8 cellular contexts compared by ENCODE assay signal in genomic region chr13:113187263-113187669, GRCh38. TPM values are rescaled to one million over a fixed set of nuclear protein-coding genes. Genes with fewer than 3 reads are reported as not detected.
A peak's percentile ranks its signal among the peaks of the same experiment; 100 is the strongest.
DNase-seq lines count a peak whose midpoint lies in the region; ATAC-seq and TF ChIP-seq lines count a peak whose summit lies in the region.

No MANE protein-coding gene starts in this region.

- peak overlapping the region; percentile 42 for H3K27ac ChIP-seq in parathyroid adenoma

- peaks cover 4% of the 10 kb centered on the region for H3K9me3 Mint-ChIP-seq in activated CD4-positive, alpha-beta memory T cell treated with anti-CD3 and anti-CD28 coated beads, Interleukin-2, amount 10 ng/mL, durations not matched to agents 7 days and 5 days
- H3K9me3 Mint-ChIP-seq in stimulated activated memory B cell treated with anti-CD40 and anti-IgM and Interleukin-4, amounts not matched to agents 10 μg/mL and 1 μg/mL and 100 μg/mL, for 72 hours: no peaks in the 10 kb centered on the region

- no peak for TF ChIP-seq CTCF in parathyroid adenoma (IDR thresholded peaks at IDR 0.05)

- H3K27me3 ChIP-seq in parathyroid adenoma (ENCODE audit: control insufficient read depth, insufficient read depth, low read length): no peaks in the 10 kb centered on the region

- peak overlapping the region; percentile 68 for H3K4me3 Mint-ChIP-seq in activated CD4-positive, alpha-beta memory T cell treated with anti-CD3 and anti-CD28 coated beads, Interleukin-2, amount 10 ng/mL, durations not matched to agents 7 days and 5 days
- no peak overlapping the region for H3K4me3 Mint-ChIP-seq in stimulated activated memory B cell treated with anti-CD40 and anti-IgM and Interleukin-4, amounts not matched to agents 10 μg/mL and 1 μg/mL and 100 μg/mL, for 72 hours

- H3K9me3 ChIP-seq in parathyroid adenoma (ENCODE audit: control insufficient read depth, low read length): no peaks in the 10 kb centered on the region

- peaks cover 64% of the 10 kb centered on the region for H3K36me3 Mint-ChIP-seq in activated CD4-positive, alpha-beta memory T cell treated with anti-CD3 and anti-CD28 coated beads, Interleukin-2, amount 10 ng/mL, durations not matched to agents 7 days and 5 days (ENCODE audit: low read depth)
- peaks cover 56% of the 10 kb centered on the region for H3K36me3 Mint-ChIP-seq in stimulated activated memory B cell treated with anti-CD40 and anti-IgM and Interleukin-4, amounts not matched to agents 10 μg/mL and 1 μg/mL and 100 μg/mL, for 72 hours

- H3K27me3 Mint-ChIP-seq in activated CD4-positive, alpha-beta memory T cell treated with anti-CD3 and anti-CD28 coated beads, Interleukin-2, amount 10 ng/mL, durations not matched to agents 7 days and 5 days: no peaks in the 10 kb centered on the region
- no peaks in the 10 kb centered on the region for H3K27me3 Mint-ChIP-seq in stimulated activated memory B cell treated with anti-CD40 and anti-IgM and Interleukin-4, amounts not matched to agents 10 μg/mL and 1 μg/mL and 100 μg/mL, for 72 hours

- no peak overlapping the region for H3K9ac ChIP-seq in parathyroid adenoma

- H2AFZ ChIP-seq in parathyroid adenoma: no peak overlapping the region

- ATAC-seq in stimulated activated memory B cell treated with anti-CD40 and anti-IgM and Interleukin-4, amounts not matched to agents 10 μg/mL and 1 μg/mL and 100 μg/mL, for 72 hours: no peak
- ATAC-seq in GM21367 (IDR thresholded peaks at IDR 0.05; ENCODE audit: unreplicated experiment): no peak

- CTCF ChIA-PET in activated CD4-positive, alpha-beta memory T cell treated with anti-CD3 and anti-CD28 coated beads, Interleukin-2, amount 10 ng/mL, durations not matched to agents 7 days and 5 days (lab: Charles Lee): interaction anchor here (1.0 to 1.6 kb wide), 3 partner anchors 10 to 23 kb away, joined by 3 read pairs; partner anchors contain the start of gene CUL4A

- no peak overlapping the region for H3K4me2 ChIP-seq in parathyroid adenoma (ENCODE audit: low read length)

- H3K27ac Mint-ChIP-seq in activated CD4-positive, alpha-beta memory T cell treated with anti-CD3 and anti-CD28 coated beads, Interleukin-2, amount 10 ng/mL, durations not matched to agents 7 days and 5 days: peak overlapping the region; percentile 81
- H3K27ac Mint-ChIP-seq in stimulated activated memory B cell treated with anti-CD40 and anti-IgM and Interleukin-4, amounts not matched to agents 10 μg/mL and 1 μg/mL and 100 μg/mL, for 72 hours: no peak overlapping the region

- DNase-seq in A172 (ENCODE audit: low spot score) (peak; percentile 100), HS-5 (ENCODE audit: low read depth) (peak; percentile 92), fibroblast of peridontal ligament (ENCODE audit: extremely low read depth) (peak; percentile 99), NCI-H345 (lab: John Stamatoyannopoulos, UW) (no peak)
- peak; percentile 70 for DNase-seq in activated CD4-positive, alpha-beta memory T cell treated with anti-CD3 and anti-CD28 coated beads, Interleukin-2, amount 10 ng/mL, durations not matched to agents 7 days and 5 days

- no peaks in the 10 kb centered on the region for H3K36me3 ChIP-seq in parathyroid adenoma (ENCODE audit: control insufficient read depth, insufficient read depth, low read length)

- peaks cover 59% of the 10 kb centered on the region for H3K4me1 Mint-ChIP-seq in activated CD4-positive, alpha-beta memory T cell treated with anti-CD3 and anti-CD28 coated beads, Interleukin-2, amount 10 ng/mL, durations not matched to agents 7 days and 5 days
- peaks cover 12% of the 10 kb centered on the region for H3K4me1 Mint-ChIP-seq in stimulated activated memory B cell treated with anti-CD40 and anti-IgM and Interleukin-4, amounts not matched to agents 10 μg/mL and 1 μg/mL and 100 μg/mL, for 72 hours

- H3K4me3 ChIP-seq in parathyroid adenoma (ENCODE audit: low read depth, low read length): no peak overlapping the region

- no peaks in the 10 kb centered on the region for H3K4me1 ChIP-seq in parathyroid adenoma

- POLR2A ChIA-PET in activated CD4-positive, alpha-beta memory T cell treated with anti-CD3 and anti-CD28 coated beads, Interleukin-2, amount 10 ng/mL, durations not matched to agents 7 days and 5 days (lab: Charles Lee): interaction anchor here (0.6 to 6.4 kb wide), 5 partner anchors 8 to 21 kb away, joined by 3 to 77 read pairs (median 4); partner anchors contain the start of genes CUL4A and PCID2

- H3K79me2 ChIP-seq in parathyroid adenoma: peaks cover 3% of the 10 kb centered on the region

RNA-seq across cellular contexts. Expression of gene PCID2, which starts 21.2 kb away (rescaled TPM):
- total RNA-seq in A172 (2014; rRNA removed; shearing (Covaris generic)): 215 and 265 TPM in 2 replicates
- 10 to 100 TPM; 58.9 to 66.2 TPM for total RNA-seq in activated CD4-positive, alpha-beta memory T cell treated with anti-CD3 and anti-CD28 coated beads, Interleukin-2, amount 10 ng/mL, durations not matched to agents 7 days and 5 days

RNA-seq across cellular contexts. Expression of gene CUL4A, which starts 22.1 kb away (rescaled TPM):
- 142 and 154 TPM in 2 replicates for total RNA-seq in A172 (2014; rRNA removed; shearing (Covaris generic))
- total RNA-seq in activated CD4-positive, alpha-beta memory T cell treated with anti-CD3 and anti-CD28 coated beads, Interleukin-2, amount 10 ng/mL, durations not matched to agents 7 days and 5 days: 10 to 100 TPM; 67.2 to 68.8 TPM

RNA-seq across cellular contexts. Expression of gene PROZ, which starts 28.8 kb away (rescaled TPM):
- not detected in 2 replicates for total RNA-seq in A172 (2014; rRNA removed; shearing (Covaris generic))
- total RNA-seq in activated CD4-positive, alpha-beta memory T cell treated with anti-CD3 and anti-CD28 coated beads, Interleukin-2, amount 10 ng/mL, durations not matched to agents 7 days and 5 days: not detected
